Comparison of ENCODE assay signal across 8 cellular contexts in genomic region chr16:67845291-67846062, GRCh38. TPM values are rescaled to one million over a fixed set of nuclear protein-coding genes. Genes with fewer than 3 reads are reported as not detected.
A peak's percentile ranks its signal among the peaks of the same experiment; 100 is the strongest.
DNase-seq lines count a peak whose midpoint lies in the region; ATAC-seq, FAIRE-seq and TF ChIP-seq lines count a peak whose summit lies in the region.

No MANE protein-coding gene starts in this region.

- H3K4me1 Mint-ChIP-seq in brain, result peaks cover 61% of the 10 kb centered on the region

- H3K36me3 ChIP-seq in HUES6 (ENCODE audit: control insufficient read depth, insufficient read depth, low read length) (peaks cover 11% of the 10 kb centered on the region), mucosa of stomach (ENCODE audit: control insufficient read depth, insufficient read depth, low read length) (no peaks in the 10 kb centered on the region)

- TF ChIP-seq CTCF in AG10803 (conservative IDR thresholded peaks at IDR 0.05; ENCODE audit: low read length) (no peak), brain (conservative IDR thresholded peaks at IDR 0.05) (no peak)

- DNase-seq in AG10803 (ENCODE audit: low read depth), result no peak
- no peak for DNase-seq in NCI-H146 (lab: John Stamatoyannopoulos, UW)
- no peak for DNase-seq in NCI-H524 treated with DMSO at 0.1 percent for 48 hours (lab: John Stamatoyannopoulos, UW)
- DNase-seq in urothelium cell line (ENCODE audit: low spot score), result no peak

- peak overlapping the region; percentile 97 for H3K27ac ChIP-seq in HUES6 (ENCODE audit: low read depth, low read length)

- H3K9me3 Mint-ChIP-seq in brain, result no peaks in the 10 kb centered on the region

- H3K9ac ChIP-seq in HUES6 (ENCODE audit: low read length) (peak overlapping the region; percentile 97), mucosa of stomach (ENCODE audit: low read length) (peak overlapping the region; percentile 88)

- FAIRE-seq in urothelium cell line (lab: Jason Lieb, UNC), result no peak

- H3K4me1 ChIP-seq in HUES6 (ENCODE audit: control insufficient read depth, insufficient read depth, low read length) (peaks cover 33% of the 10 kb centered on the region), mucosa of stomach (ENCODE audit: control insufficient read depth, insufficient read depth, low read length) (peaks cover 48% of the 10 kb centered on the region)

- peaks cover 10% of the 10 kb centered on the region for H3K27me3 Mint-ChIP-seq in brain

- H3K9me3 ChIP-seq in HUES6 (ENCODE audit: control insufficient read depth, insufficient read depth, low read depth, low read length) (no peaks in the 10 kb centered on the region), mucosa of stomach (ENCODE audit: control insufficient read depth, low read length) (no peaks in the 10 kb centered on the region)

- H3K4me3 Mint-ChIP-seq in brain, result peak overlapping the region; percentile 89 to 96 (median 90)

- H3K4me3 ChIP-seq in AG10803 (ENCODE audit: low read length), result peak overlapping the region; percentile 88
- peak overlapping the region; percentile 99 for H3K4me3 ChIP-seq in HUES6 (ENCODE audit: low read depth, low read length)
- H3K4me3 ChIP-seq in mucosa of stomach (ENCODE audit: low read length), result no peak overlapping the region

- H3K27me3 ChIP-seq in HUES6 (ENCODE audit: control insufficient read depth, insufficient read depth, low read length) (no peaks in the 10 kb centered on the region), mucosa of stomach (ENCODE audit: control insufficient read depth, insufficient read depth, low read length) (no peaks in the 10 kb centered on the region)

- peaks cover 15% of the 10 kb centered on the region for H3K36me3 Mint-ChIP-seq in brain

- peak overlapping the region; percentile 93 to 99 (median 98) for H3K27ac Mint-ChIP-seq in brain

- ATAC-seq in HG03565 (IDR thresholded peaks at IDR 0.05; ENCODE audit: unreplicated experiment), result no peak

RNA-seq across cellular contexts. Expression of gene NUTF2, which starts 1.3 kb away (rescaled TPM):
- 181 TPM for polyA plus RNA-seq in brain (ENCODE audit: insufficient read depth, low read depth, low replicate concordance)

RNA-seq across cellular contexts. Expression of gene CENPT, which starts 2.0 kb away (rescaled TPM):
- 23.9 TPM for polyA plus RNA-seq in brain (ENCODE audit: insufficient read depth, low read depth, low replicate concordance)

RNA-seq across cellular contexts. Expression of gene THAP11, which starts 3.4 kb away (rescaled TPM):
- 42.7 TPM for polyA plus RNA-seq in brain (ENCODE audit: insufficient read depth, low read depth, low replicate concordance)

RNA-seq across cellular contexts. Expression of gene EDC4, which starts 27.4 kb away (rescaled TPM):
- 64.6 TPM for polyA plus RNA-seq in brain (ENCODE audit: insufficient read depth, low read depth, low replicate concordance)

RNA-seq across cellular contexts. Expression of gene TSNAXIP1, which starts 38.8 kb away (rescaled TPM):
- polyA plus RNA-seq in brain (ENCODE audit: insufficient read depth, low read depth, low replicate concordance), result 1.8 TPM
